8 cellular contexts compared by ENCODE assay signal in the genomic region with DNA sequence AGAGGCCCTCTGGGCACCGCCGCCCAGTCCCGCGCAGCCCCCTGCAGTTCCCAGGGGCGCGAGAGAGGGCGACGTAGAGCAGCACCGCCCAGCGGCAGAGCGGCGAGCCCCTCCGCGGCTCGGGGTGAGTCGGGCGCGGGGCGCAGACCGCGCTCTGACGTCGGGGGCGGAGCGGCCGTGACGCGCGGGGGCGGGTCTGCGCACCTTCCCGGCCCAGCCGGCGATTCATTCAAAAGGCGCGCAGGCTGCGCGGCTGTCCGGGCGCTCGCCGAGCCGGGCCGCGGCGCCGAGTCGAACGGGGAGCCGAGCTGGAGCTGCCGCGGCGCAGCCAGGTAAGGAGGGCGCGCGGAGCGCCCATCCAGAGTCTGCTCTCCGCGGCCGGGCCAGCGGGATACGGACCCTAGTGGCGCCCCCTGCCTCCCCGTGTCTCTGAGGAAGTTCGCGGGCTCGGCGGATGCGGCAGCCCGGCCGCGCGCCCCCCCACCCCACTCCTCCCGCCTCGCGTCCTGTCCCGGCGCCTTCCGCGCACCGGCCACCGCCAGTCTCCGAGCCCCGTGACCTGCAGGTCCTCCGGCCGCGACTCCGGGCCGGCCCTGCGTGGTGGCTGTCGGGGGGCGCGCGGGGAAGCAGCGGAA. TPM values are rescaled to one million over a fixed set of nuclear protein-coding genes. Genes with fewer than 3 reads are reported as not detected.
DNase-seq lines count a peak whose midpoint lies in the region; ATAC-seq, FAIRE-seq and TF ChIP-seq lines count a peak whose summit lies in the region.

A gene with protein sequence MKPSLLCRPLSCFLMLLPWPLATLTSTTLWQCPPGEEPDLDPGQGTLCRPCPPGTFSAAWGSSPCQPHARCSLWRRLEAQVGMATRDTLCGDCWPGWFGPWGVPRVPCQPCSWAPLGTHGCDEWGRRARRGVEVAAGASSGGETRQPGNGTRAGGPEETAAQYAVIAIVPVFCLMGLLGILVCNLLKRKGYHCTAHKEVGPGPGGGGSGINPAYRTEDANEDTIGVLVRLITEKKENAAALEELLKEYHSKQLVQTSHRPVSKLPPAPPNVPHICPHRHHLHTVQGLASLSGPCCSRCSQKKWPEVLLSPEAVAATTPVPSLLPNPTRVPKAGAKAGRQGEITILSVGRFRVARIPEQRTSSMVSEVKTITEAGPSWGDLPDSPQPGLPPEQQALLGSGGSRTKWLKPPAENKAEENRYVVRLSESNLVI (plus strand): TSS at position 232 of the 635 bp plus-strand sequence. CDS start 12,738 bp downstream, outside the sequence.

- 0 to 3% (median 1%) methylated on average over 17 to 95 of the region's 95 CpGs for WGBS in adrenal gland, 4 donors
- WGBS in prostate gland = 3% methylated on average over 8 of the region's 95 CpGs
- under 1% methylated on average over 95 of the region's 95 CpGs for WGBS in urinary bladder

- FAIRE-seq in GM12892 (lab: Jason Lieb, UNC) = peak; percentile 100

- H3K27ac ChIP-seq in adrenal gland (peak within 1 kb of the TSS; percentile 60 to 93 (median 75)), prostate gland (peak within 1 kb of the TSS; percentile 62 to 77), urinary bladder (ENCODE audit: low read depth) (no peak within 1 kb of the TSS)

- TF ChIP-seq CTCF in adrenal gland (IDR thresholded peaks at IDR 0.05) = peak; percentile 64 to 97 (median 86)
- peak; percentile 81 to 99 (median 92) for TF ChIP-seq CTCF in prostate gland (IDR thresholded peaks at IDR 0.05)

- H3K27me3 ChIP-seq in adrenal gland (no peaks in the 10 kb centered on the region), prostate gland (replicated peaks; ENCODE audit: insufficient read depth) (no peaks in the 10 kb centered on the region)

- H3K4me3 ChIP-seq in adrenal gland (peak within 1 kb of the TSS in 3 of 4 donors; percentile 55 to 85 (median 59)), prostate gland (peak within 1 kb of the TSS; percentile 50 to 60), urinary bladder (ENCODE audit: low read depth, low read length) (peak within 1 kb of the TSS; percentile 61)

- intact Hi-C loops in adrenal gland (cut with DNase I) (no loop called here), left cardiac atrium (cut with DNase I) (no loop called here), prostate gland (cut with DNase I) (loop anchor here (5.0 kb wide), 1 partner anchor 79 kb away; no protein-coding TSS in a partner anchor)

- no peaks in the 10 kb centered on the region for H3K36me3 ChIP-seq in adrenal gland (replicated peaks in 1 of 2)
- no peaks in the 10 kb centered on the region for H3K36me3 ChIP-seq in prostate gland
- no peaks in the 10 kb centered on the region for H3K36me3 ChIP-seq in urinary bladder (ENCODE audit: insufficient read depth)

- H3K9me3 ChIP-seq in adrenal gland (replicated peaks in 1 of 3) = no peaks in the 10 kb centered on the region
- no peaks in the 10 kb centered on the region for H3K9me3 ChIP-seq in prostate gland

- peak; percentile 77 for ATAC-seq in HG02759 (IDR thresholded peaks at IDR 0.05; ENCODE audit: unreplicated experiment)
- ATAC-seq in left cardiac atrium = peak; percentile 94 to 95

- DNase-seq in GM12892 (ENCODE audit: insufficient read length) (peak; percentile 99), NCI-H128 (lab: John Stamatoyannopoulos, UW; ENCODE audit: unreplicated experiment) (peak; percentile 85), T-helper 1 cell (peak; percentile 83 to 94 (median 85)), adrenal gland (peak; percentile 84 to 93 (median 89)), left cardiac atrium (peak; percentile 91), prostate gland (ENCODE audit: low spot score) (peak; percentile 78)

- peaks cover 5% of the 10 kb centered on the region in 2 donors for H3K4me1 ChIP-seq in adrenal gland (replicated peaks in 1 of 2)
- H3K4me1 ChIP-seq in prostate gland (replicated peaks) = peaks cover 9% of the 10 kb centered on the region
- H3K4me1 ChIP-seq in urinary bladder (ENCODE audit: insufficient read depth) = no peaks in the 10 kb centered on the region

- peak; percentile 99 for TF ChIP-seq POLR2A in GM12892 (IDR thresholded peaks at IDR 0.05; ENCODE audit: low read depth, low read length)
- peak; percentile 91 to 94 for TF ChIP-seq POLR2A in adrenal gland (IDR thresholded peaks at IDR 0.05)
- TF ChIP-seq POLR2A in prostate gland (IDR thresholded peaks at IDR 0.05) = peak; percentile 96

RNA-seq across cellular contexts. Expression of the gene that starts here (rescaled TPM):
- polyA plus RNA-seq in GM12892 (2012; ENCODE audit: missing spikeins) = 12.6 TPM
- total RNA-seq in adrenal gland (1 to 10 TPM; 4.4 to 8.7 (median 6.4) TPM), left cardiac atrium (1 to 10 TPM; 4.3 to 8.3 TPM), prostate gland (10 to 100 TPM in 1 of 2 donors, under 1 TPM in 1; 0.96 to 10.3 TPM), urinary bladder (2.6 TPM)
- polyA plus RNA-seq in adrenal gland (1 to 10 TPM in 2 of 3 donors, under 1 TPM in 1; 0.73 to 4.7 (median 2.3) TPM), urinary bladder (2.7 TPM)
